Comparison of ENCODE assay signal across 8 cellular contexts in the genomic region with DNA sequence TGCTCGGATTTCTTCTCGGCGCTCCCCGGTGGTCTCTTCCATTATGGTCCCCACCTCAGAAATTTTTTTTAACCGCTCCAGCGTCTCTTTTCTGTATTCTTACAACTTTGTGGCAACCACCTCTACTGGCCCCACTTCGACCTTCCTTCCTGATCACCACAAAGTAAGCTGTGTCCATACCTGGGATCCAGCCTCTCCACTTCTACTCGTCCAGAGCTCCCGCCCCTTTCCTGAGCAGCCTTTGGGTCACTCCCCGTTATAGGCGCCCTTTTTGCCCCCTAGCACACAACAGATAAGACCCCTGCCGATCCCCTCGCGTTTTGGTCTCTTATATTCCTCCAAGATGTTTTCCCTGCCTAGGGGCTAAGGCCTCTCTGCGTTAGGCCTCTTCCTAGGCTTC. TPM values are rescaled to one million over a fixed set of nuclear protein-coding genes. Genes with fewer than 3 reads are reported as not detected.
DNase-seq lines count a peak whose midpoint lies in the region; ATAC-seq and TF ChIP-seq lines count a peak whose summit lies in the region.

No MANE protein-coding gene starts in this region.

- TF ChIP-seq CTCF in HL-60 (IDR thresholded peaks at IDR 0.05; ENCODE audit: insufficient read depth, low read length) (no peak), chondrocyte (IDR thresholded peaks at IDR 0.05) (no peak)

- H3K27me3 ChIP-seq in HL-60 (ENCODE audit: insufficient read depth, poor library complexity, severe bottlenecking), result no peaks in the 10 kb centered on the region
- no peaks in the 10 kb centered on the region for H3K27me3 ChIP-seq in muscle layer of duodenum (ENCODE audit: low read depth, low read length)

- H3K27ac ChIP-seq in HL-60 (replicated peaks), result peak overlapping the region; percentile 85
- H3K27ac ChIP-seq in muscle layer of duodenum (ENCODE audit: low read length), result peak overlapping the region; percentile 84

- peaks cover 0 to 4% of the 10 kb centered on the region in 2 donors for H3K9me3 ChIP-seq in muscle layer of duodenum (ENCODE audit: control insufficient read depth in 1 of 2, low read length in 2 of 2)

- peak overlapping the region; percentile 95 for H3K4me3 Mint-ChIP-seq in chondrocyte (ENCODE audit: unreplicated experiment)

- DNase-seq in ELF-1 (ENCODE audit: low read depth, low spot score), result peak; percentile 18
- no peak for DNase-seq in HL-60 (ENCODE audit: low read depth in 1 of 2, low spot score in 1 of 2)
- no peak for DNase-seq in chondrocyte (ENCODE audit: low spot score)
- no peak for DNase-seq in ecto neural progenitor cell (ENCODE audit: low spot score)
- DNase-seq in NCI-H1694 (lab: John Stamatoyannopoulos, UW), result no peak

- peak overlapping the region; percentile 98 for H3K27ac Mint-ChIP-seq in chondrocyte (ENCODE audit: unreplicated experiment)

- H3K27me3 Mint-ChIP-seq in chondrocyte (ENCODE audit: low read depth), result no peaks in the 10 kb centered on the region

- peaks cover 13 to 26% of the 10 kb centered on the region in 2 donors for H3K36me3 ChIP-seq in muscle layer of duodenum (ENCODE audit: control insufficient read depth in 1 of 2, insufficient read depth in 2 of 2, low read length in 2 of 2)

- peaks cover 66% of the 10 kb centered on the region for H3K4me1 Mint-ChIP-seq in chondrocyte (ENCODE audit: low read depth)

- H3K9me3 Mint-ChIP-seq in chondrocyte (ENCODE audit: low read depth), result no peaks in the 10 kb centered on the region

- no peak for ATAC-seq in GM18519 (IDR thresholded peaks at IDR 0.05; ENCODE audit: low FRiP score, unreplicated experiment)
- ATAC-seq in GM18502 (IDR thresholded peaks at IDR 0.05; ENCODE audit: poor library complexity, unreplicated experiment), result no peak

- peaks cover 9 to 28% of the 10 kb centered on the region in 2 donors for H3K4me1 ChIP-seq in muscle layer of duodenum (ENCODE audit: control insufficient read depth in 1 of 2, insufficient read depth in 2 of 2, low read length in 2 of 2)

- H3K4me3 ChIP-seq in HL-60 (replicated peaks; ENCODE audit: insufficient read depth, low read length) (peak overlapping the region; percentile 95), muscle layer of duodenum (ENCODE audit: low read depth in 1 of 2, low read length in 2 of 2) (peak overlapping the region; percentile 90 to 96)

- peaks cover 11% of the 10 kb centered on the region for H3K36me3 Mint-ChIP-seq in chondrocyte (ENCODE audit: low read depth)

RNA-seq across cellular contexts. Expression of a gene that starts 0.6 kb away (rescaled TPM):
- 48.8 to 67.1 TPM (median 55.2 TPM) in 3 replicates for total RNA-seq in chondrocyte

RNA-seq across cellular contexts. Expression of a gene that starts 0.6 kb away (rescaled TPM):
- 17.2 to 24.6 TPM (median 18.6 TPM) in 3 replicates for total RNA-seq in chondrocyte
